ENCODE assay signal across 1 cellular context in genomic region chr4:80219301-80220025, GRCh38.
A peak's percentile ranks its signal among the peaks of the same experiment; 100 is the strongest.
TF ChIP-seq lines count a peak whose summit lies in the region.

No MANE protein-coding gene starts in this region.

TF ChIP-seq in endothelial cell of umbilical vein, 7 proteins besides CTCF, POLR2A, EP300 and RAD21:
- peak; percentile 7 for TF ChIP-seq EZH2 (IDR thresholded peaks at IDR 0.05; ENCODE audit: borderline replicate concordance, low read depth, low read length, severe bottlenecking)
- TF ChIP-seq, protein P1, sequence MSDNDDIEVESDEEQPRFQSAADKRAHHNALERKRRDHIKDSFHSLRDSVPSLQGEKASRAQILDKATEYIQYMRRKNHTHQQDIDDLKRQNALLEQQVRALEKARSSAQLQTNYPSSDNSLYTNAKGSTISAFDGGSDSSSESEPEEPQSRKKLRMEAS (IDR thresholded peaks at IDR 0.05; ENCODE audit: insufficient read depth, insufficient read length): no peak
- TF ChIP-seq POLR2AphosphoS5 (IDR thresholded peaks at IDR 0.05; ENCODE audit: insufficient read depth, low read depth, low read length): no peak
- TF ChIP-seq GATA2 (IDR thresholded peaks at IDR 0.05; ENCODE audit: insufficient read depth, insufficient read length, low read depth, low read length): no peak
- TF ChIP-seq MYC (IDR thresholded peaks at IDR 0.05; ENCODE audit: low read depth, low read length): no peak
